27 cellular contexts compared by ENCODE assay signal in the genomic region with DNA sequence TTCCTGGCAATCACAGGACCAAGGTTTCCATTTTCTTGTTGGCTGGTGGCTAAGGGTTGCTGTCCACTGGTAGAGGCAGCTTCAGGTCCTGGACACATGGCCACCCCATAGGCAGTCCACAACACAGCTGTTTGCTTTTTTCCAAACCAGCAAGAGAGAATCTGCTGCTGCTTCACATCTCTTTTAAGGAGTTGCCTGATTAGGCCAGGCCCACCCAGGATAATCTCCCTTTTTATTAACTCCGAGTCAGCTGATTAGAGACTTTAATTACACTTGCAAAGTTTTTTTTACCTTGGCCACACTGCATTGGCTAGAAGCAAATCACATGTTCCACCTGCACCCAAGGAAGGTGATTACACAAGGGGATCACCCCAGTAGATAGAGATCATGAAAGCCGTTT.
"Had no signal": no experiment of that assay in that cellular context is flagged by ENCODE, and none has a peak within 500 bp of the region (broad histone marks: within the 10 kb centered on the region; RNA-seq: fewer than 3 reads in every experiment).

No MANE protein-coding gene starts in this region.

- H3K36me3 ChIP-seq: stomach, suprapubic skin, thoracic aorta, thyroid gland, tibial artery, tibial nerve, transverse colon, upper lobe of left lung, upper lobe of right lung, uterus, vagina had no signal

- H3K27me3 ChIP-seq: suprapubic skin, testis, thyroid gland, tibial artery, tibial nerve, transverse colon, upper lobe of left lung, upper lobe of right lung, uterus, vagina had no signal

- H3K4me3 ChIP-seq: stomach, suprapubic skin, testis, thoracic aorta, thyroid gland, tibial artery, tibial nerve, transverse colon, upper lobe of left lung, upper lobe of right lung, uterus, vagina had no signal

- H3K4me1 ChIP-seq: stomach, suprapubic skin, testis, thyroid gland, tibial artery, tibial nerve, transverse colon, upper lobe of left lung, upper lobe of right lung, uterus, vagina had no signal

- H3K27ac ChIP-seq: stomach, suprapubic skin, testis, thoracic aorta, thyroid gland, tibial artery, tibial nerve, transverse colon, upper lobe of left lung, upper lobe of right lung, uterus, vagina had no signal

- FAIRE-seq: urothelium cell line had no signal

- DNase-seq: stimulated activated CD4-positive, alpha-beta T cell treated with anti-CD3 and anti-CD28 coated beads, Interleukin-2, amount 100 ng/mL, for 48 hours; stimulated activated CD4-positive, alpha-beta T cell treated with anti-CD3 and anti-CD28 coated beads, Interleukin-4, amount 100 ng/mL, for 1 hour; stimulated activated CD4-positive, alpha-beta T cell treated with anti-CD3 and anti-CD28 coated beads, Interleukin-4, amount 100 ng/mL, for 24 hours; stimulated activated CD4-positive, alpha-beta T cell treated with anti-CD3 and anti-CD28 coated beads, Interleukin-4, amount 100 ng/mL, for 4 hours; stimulated activated CD8-positive, alpha-beta memory T cell treated with anti-CD3 and anti-CD28 coated beads, Interleukin-4, amount 100 ng/mL, for 48 hours; stimulated activated naive B cell treated with anti-CD40 and anti-IgM and Interleukin-4, amounts not matched to agents 10 μg/mL and 1 μg/mL and 100 μg/mL, for 72 hours; stimulated activated naive CD4-positive, alpha-beta T cell; stimulated activated naive CD4-positive, alpha-beta T cell treated with Interleukin-2 at 50 U/mL for 16 hours; stimulated activated naive CD8-positive, alpha-beta T cell treated with anti-CD3 and anti-CD28 coated beads, Interleukin-15, amount 100 ng/mL, for 72 hours; stimulated activated naive CD8-positive, alpha-beta T cell treated with anti-CD3 and anti-CD28 coated beads, Interleukin-15, Interleukin-2, amounts not matched to agents 100 U/mL and 50 U/mL, for 24 hours; stomach; substantia nigra; testis; thyroid gland; tibial artery; transverse colon; trophoblast cell; upper lobe of left lung; upper lobe of right lung; uterus had no signal

- H3K9me3 ChIP-seq: stomach, suprapubic skin, testis, thoracic aorta, thyroid gland, tibial artery, tibial nerve, transverse colon, upper lobe of left lung, upper lobe of right lung, uterus, vagina had no signal

- ATAC-seq: stimulated activated effector memory CD8-positive, alpha-beta T cell treated with anti-CD3 and anti-CD28 coated beads, Interleukin-12 subunit alpha, Interleukin-12 subunit beta, amount 100 ng/mL, for 72 hours; stimulated activated memory B cell treated with anti-CD40 and anti-IgM and Interleukin-4, amounts not matched to agents 10 μg/mL and 1 μg/mL and 100 μg/mL, for 72 hours; stimulated activated naive B cell treated with anti-CD40 and anti-IgM and Interleukin-4, amounts not matched to agents 10 μg/mL and 1 μg/mL and 100 μg/mL, for 72 hours; stimulated activated naive CD8-positive, alpha-beta T cell treated with anti-CD3 and anti-CD28 coated beads, Interleukin-15, amount 100 ng/mL, for 72 hours; stimulated activated naive CD8-positive, alpha-beta T cell treated with anti-CD3 and anti-CD28 coated beads, Interleukin-15, Interleukin-2, amounts not matched to agents 100 U/mL and 50 U/mL, for 24 hours; upper lobe of right lung had no signal
